ENCODE assay signal across 26 cellular contexts in the genomic region with DNA sequence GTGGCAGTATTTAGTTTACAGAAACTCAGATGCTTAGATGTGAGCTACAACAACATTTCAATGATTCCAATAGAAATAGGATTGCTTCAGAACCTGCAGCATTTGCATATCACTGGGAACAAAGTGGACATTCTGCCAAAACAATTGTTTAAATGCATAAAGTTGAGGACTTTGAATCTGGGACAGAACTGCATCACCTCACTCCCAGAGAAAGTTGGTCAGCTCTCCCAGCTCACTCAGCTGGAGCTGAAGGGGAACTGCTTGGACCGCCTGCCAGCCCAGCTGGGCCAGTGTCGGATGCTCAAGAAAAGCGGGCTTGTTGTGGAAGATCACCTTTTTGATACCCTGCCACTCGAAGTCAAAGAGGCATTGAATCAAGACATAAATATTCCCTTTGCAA. TPM values are rescaled to one million over a fixed set of nuclear protein-coding genes. Genes with fewer than 3 reads are reported as not detected.
DNase-seq lines count a peak whose midpoint lies in the region; ATAC-seq and TF ChIP-seq lines count a peak whose summit lies in the region.
"Had no signal": no experiment of that assay in that cellular context is flagged by ENCODE, and none has a peak within 500 bp of the region (broad histone marks: within the 10 kb centered on the region; RNA-seq: fewer than 3 reads in every experiment).

No MANE protein-coding gene starts in this region.

- no peak for DNase-seq in WTC11 (ENCODE audit: low spot score)
- DNase-seq in endothelial cell (ENCODE audit: low spot score), result no peak
- DNase-seq in right lobe of liver, result no peak
- DNase-seq in neuronal stem cell (ENCODE audit: low spot score), result no peak
- DNase-seq in NK-92 (lab: John Stamatoyannopoulos, UW; ENCODE audit: unreplicated experiment), result no peak
- DNase-seq in stimulated activated effector memory CD8-positive, alpha-beta T cell treated with anti-CD3 and anti-CD28 coated beads, Interleukin-12 subunit alpha, Interleukin-12 subunit beta, amount 100 ng/mL, for 72 hours (ENCODE audit: low spot score in 2 of 2), result no peak
- DNase-seq: activated CD8-positive, alpha-beta memory T cell treated with anti-CD3 and anti-CD28 coated beads, Interleukin-2, amount 50 U/mL, for 48 hours; activated CD8-positive, alpha-beta T cell treated with anti-CD3 and anti-CD28 coated beads for 36 hours; activated naive CD4-positive, alpha-beta T cell treated with anti-CD3 and anti-CD28 coated beads for 36 hours; effector CD8-positive, alpha-beta T cell; islet precursor cell; left ventricle myocardium superior; MG63; NCI-H1930; NCI-H2171 treated with DMSO at 0.1 percent for 48 hours; NCI-H524 treated with DMSO at 0.1 percent for 48 hours; PC-3; T-helper 17 cell; testis had no signal

- H3K9me3 ChIP-seq in right lobe of liver, result no peaks in the 10 kb centered on the region
- peaks cover 0 to 3% of the 10 kb centered on the region in 2 donors for H3K9me3 ChIP-seq in neuronal stem cell (replicated peaks in 1 of 2; ENCODE audit: control insufficient read depth in 2 of 2, insufficient read depth in 1 of 2, low read depth in 1 of 2, low read length in 2 of 2)
- H3K9me3 ChIP-seq: MG63, testis had no signal

- no peak overlapping the region for H3K4me2 ChIP-seq in neuronal stem cell (ENCODE audit: insufficient read depth, low read length, poor library complexity, severe bottlenecking)
- H3K4me2 ChIP-seq: KMS-11 had no signal

- H3K4me3 Mint-ChIP-seq in WTC11 (no peak overlapping the region), endothelial cell (ENCODE audit: unreplicated experiment) (peak overlapping the region; percentile 29)
- H3K4me3 Mint-ChIP-seq in stimulated activated effector memory CD8-positive, alpha-beta T cell treated with anti-CD3 and anti-CD28 coated beads, Interleukin-12 subunit alpha, Interleukin-12 subunit beta, amount 100 ng/mL, for 72 hours, result no peak overlapping the region
- H3K4me3 Mint-ChIP-seq: activated CD8-positive, alpha-beta T cell treated with anti-CD3 and anti-CD28 coated beads for 36 hours; activated naive CD4-positive, alpha-beta T cell treated with anti-CD3 and anti-CD28 coated beads for 36 hours; B cell; stimulated activated memory B cell treated with anti-CD40 and anti-IgM and Interleukin-4, amounts not matched to agents 10 μg/mL and 1 μg/mL and 100 μg/mL, for 72 hours; T-helper 17 cell had no signal

- H3K27ac ChIP-seq in right lobe of liver (no peak overlapping the region), temporal lobe (ENCODE audit: low read depth, low read length) (peak overlapping the region; percentile 47), neuronal stem cell (replicated peaks; ENCODE audit: low read length) (no peak overlapping the region)
- H3K27ac ChIP-seq: KMS-11, SK-N-MC, testis had no signal

- H3K9me3 Mint-ChIP-seq in WTC11 (peaks cover 11% of the 10 kb centered on the region), endothelial cell (ENCODE audit: unreplicated experiment) (no peaks in the 10 kb centered on the region)
- H3K9me3 Mint-ChIP-seq in stimulated activated effector memory CD8-positive, alpha-beta T cell treated with anti-CD3 and anti-CD28 coated beads, Interleukin-12 subunit alpha, Interleukin-12 subunit beta, amount 100 ng/mL, for 72 hours, result no peaks in the 10 kb centered on the region
- H3K9me3 Mint-ChIP-seq: activated CD8-positive, alpha-beta T cell treated with anti-CD3 and anti-CD28 coated beads for 36 hours; activated naive CD4-positive, alpha-beta T cell treated with anti-CD3 and anti-CD28 coated beads for 36 hours; stimulated activated memory B cell treated with anti-CD40 and anti-IgM and Interleukin-4, amounts not matched to agents 10 μg/mL and 1 μg/mL and 100 μg/mL, for 72 hours had no signal

- H3K4me1 Mint-ChIP-seq in WTC11, result peaks cover 73% of the 10 kb centered on the region
- peaks cover 5% of the 10 kb centered on the region for H3K4me1 Mint-ChIP-seq in endothelial cell (ENCODE audit: unreplicated experiment)
- H3K4me1 Mint-ChIP-seq in stimulated activated effector memory CD8-positive, alpha-beta T cell treated with anti-CD3 and anti-CD28 coated beads, Interleukin-12 subunit alpha, Interleukin-12 subunit beta, amount 100 ng/mL, for 72 hours, result no peaks in the 10 kb centered on the region

- no peak overlapping the region for H3K14ac ChIP-seq in neuronal stem cell (ENCODE audit: low read length)

- no peaks in the 10 kb centered on the region for H3K27me3 Mint-ChIP-seq in WTC11 (ENCODE audit: low read depth)
- H3K27me3 Mint-ChIP-seq in endothelial cell (ENCODE audit: unreplicated experiment), result no peaks in the 10 kb centered on the region
- H3K27me3 Mint-ChIP-seq: activated CD8-positive, alpha-beta T cell treated with anti-CD3 and anti-CD28 coated beads for 36 hours; B cell; stimulated activated memory B cell treated with anti-CD40 and anti-IgM and Interleukin-4, amounts not matched to agents 10 μg/mL and 1 μg/mL and 100 μg/mL, for 72 hours; T-helper 17 cell had no signal

- intact Hi-C loops in right lobe of liver (cut with DNase I), result no loop called here

- no peak overlapping the region for H2AFZ ChIP-seq in neuronal stem cell (ENCODE audit: low read length)

- H3K36me3 Mint-ChIP-seq in WTC11 (peaks cover 39% of the 10 kb centered on the region), endothelial cell (ENCODE audit: low read depth, unreplicated experiment) (peaks cover 20% of the 10 kb centered on the region)
- H3K36me3 Mint-ChIP-seq in stimulated activated effector memory CD8-positive, alpha-beta T cell treated with anti-CD3 and anti-CD28 coated beads, Interleukin-12 subunit alpha, Interleukin-12 subunit beta, amount 100 ng/mL, for 72 hours, result peaks cover 22% of the 10 kb centered on the region

- POLR2A ChIA-PET in WTC11 (lab: Charles Lee), result no interaction called here

- H4K8ac ChIP-seq in neuronal stem cell (ENCODE audit: low read depth, low read length), result no peak overlapping the region

- H3K4me1 ChIP-seq in right lobe of liver (peaks cover 0 to 22% (median 0%) of the 10 kb centered on the region in 4 donors), neuronal stem cell (ENCODE audit: control insufficient read depth in 2 of 2, insufficient read depth in 1 of 2, low read depth in 1 of 2, low read length in 2 of 2) (peaks cover 10 to 26% of the 10 kb centered on the region in 2 donors)

- H3K18ac ChIP-seq in neuronal stem cell (ENCODE audit: low read length), result no peak overlapping the region

- H3K4me3 ChIP-seq in right lobe of liver, result no peak overlapping the region
- H3K4me3 ChIP-seq in neuronal stem cell (ENCODE audit: low read length in 2 of 2), result no peak overlapping the region
- H3K4me3 ChIP-seq: GM12878, MG63, SK-N-MC, testis had no signal

- H3K4ac ChIP-seq in neuronal stem cell (ENCODE audit: low read length), result no peak overlapping the region

- no peak overlapping the region for H3K9ac ChIP-seq in neuronal stem cell (ENCODE audit: low read depth, low read length, poor library complexity)
- H3K9ac ChIP-seq: KMS-11 had no signal

- H2BK120ac ChIP-seq in neuronal stem cell (ENCODE audit: low read depth, low read length), result no peak overlapping the region

- H3K27me3 ChIP-seq in right lobe of liver (no peaks in the 10 kb centered on the region), neuronal stem cell (ENCODE audit: control insufficient read depth in 3 of 3, insufficient read depth in 3 of 3, low read depth in 1 of 3, low read length in 3 of 3) (no peaks in the 10 kb centered on the region)
- H3K27me3 ChIP-seq: MG63, testis had no signal

- H3K23ac ChIP-seq in neuronal stem cell (ENCODE audit: low read depth, low read length, poor library complexity), result no peak overlapping the region

- H3K27ac Mint-ChIP-seq in WTC11 (peak overlapping the region; percentile 38), endothelial cell (ENCODE audit: unreplicated experiment) (no peak overlapping the region)
- H3K27ac Mint-ChIP-seq in stimulated activated effector memory CD8-positive, alpha-beta T cell treated with anti-CD3 and anti-CD28 coated beads, Interleukin-12 subunit alpha, Interleukin-12 subunit beta, amount 100 ng/mL, for 72 hours, result no peak overlapping the region
- H3K27ac Mint-ChIP-seq: activated CD8-positive, alpha-beta T cell treated with anti-CD3 and anti-CD28 coated beads for 36 hours; activated naive CD4-positive, alpha-beta T cell treated with anti-CD3 and anti-CD28 coated beads for 36 hours; B cell; stimulated activated memory B cell treated with anti-CD40 and anti-IgM and Interleukin-4, amounts not matched to agents 10 μg/mL and 1 μg/mL and 100 μg/mL, for 72 hours; T-helper 17 cell had no signal

- no peak overlapping the region for H2BK5ac ChIP-seq in neuronal stem cell (ENCODE audit: low read length)

- no peak for TF ChIP-seq POLR2A in right lobe of liver (IDR thresholded peaks at IDR 0.05)

- no peak overlapping the region for H2AK5ac ChIP-seq in neuronal stem cell (ENCODE audit: low read depth, low read length)

- TF ChIP-seq CTCF in WTC11 (IDR thresholded peaks at IDR 0.05) (no peak), endothelial cell (IDR thresholded peaks at IDR 0.05; ENCODE audit: unreplicated experiment) (no peak), right lobe of liver (IDR thresholded peaks at IDR 0.05) (no peak)

- WGBS in right lobe of liver (ENCODE audit: insufficient coverage, low coverage, low lambda C conversion rate, missing lambda C conversion rate), result 94% methylated on average over 4 of the region's 4 CpGs
- WGBS in neuronal stem cell (ENCODE audit: extremely low coverage in 2 of 2, insufficient read length in 2 of 2, insufficient replicate concordance in 1 of 2), 2 donors, result no CpG with 5 or more reads among the region's 4 CpGs

- H3K36me3 ChIP-seq in right lobe of liver (peaks cover 0 to 12% (median 0%) of the 10 kb centered on the region in 4 donors), neuronal stem cell (replicated peaks in 1 of 2; ENCODE audit: control insufficient read depth in 2 of 2, insufficient read depth in 2 of 2, low read length in 2 of 2) (peaks cover 14 to 73% of the 10 kb centered on the region in 2 donors)

- CTCF ChIA-PET in WTC11 (lab: Charles Lee), result interaction anchor here (0.6 to 0.9 kb wide), 2 partner anchors 92 to 914 kb away, joined by 3 read pairs; no protein-coding TSS in a partner anchor

- no peak overlapping the region for H2BK12ac ChIP-seq in neuronal stem cell (ENCODE audit: low read length)

- no peak overlapping the region for H4K91ac ChIP-seq in neuronal stem cell (ENCODE audit: low read depth, low read length, poor library complexity)

- H2BK15ac ChIP-seq in neuronal stem cell (ENCODE audit: low read length), result no peak overlapping the region

- H3K79me1 ChIP-seq in neuronal stem cell (ENCODE audit: low read depth, low read length), result no peaks in the 10 kb centered on the region

- ATAC-seq in WTC11 (0 out of 2 replicates have a peak, but pooled peaks have one; percentile 12), right lobe of liver (peak; percentile 45 to 80 (median 64))
- no peak for ATAC-seq in stimulated activated effector memory CD8-positive, alpha-beta T cell treated with anti-CD3 and anti-CD28 coated beads, Interleukin-12 subunit alpha, Interleukin-12 subunit beta, amount 100 ng/mL, for 72 hours
- ATAC-seq: activated CD4-positive, CD25-positive, alpha-beta regulatory T cell treated with anti-CD3 and anti-CD28 coated beads, Interleukin-2, amount 50 U/mL, for 24 hours; activated CD8-positive, alpha-beta T cell treated with anti-CD3 and anti-CD28 coated beads for 36 hours; GM12878; left ventricle myocardium superior; PC-3; stimulated activated memory B cell treated with anti-CD40 and anti-IgM and Interleukin-4, amounts not matched to agents 10 μg/mL and 1 μg/mL and 100 μg/mL, for 72 hours; T-helper 17 cell had no signal

RNA-seq across cellular contexts. Expression of a gene that starts 59.7 kb away (rescaled TPM):
- total RNA-seq in WTC11 (2021) (27.8 to 32.7 TPM (median 28.5 TPM) in 3 replicates), endothelial cell (ENCODE audit: unreplicated experiment) (36.5 TPM), right lobe of liver (10 to 100 TPM in 5 of 6 experiments, 1 to 10 TPM in 1; 9.5 to 13.8 (median 10.5) TPM), temporal lobe (25.3 TPM)
- 18.0 TPM for polyA plus RNA-seq in neuronal stem cell (2013, experiment 1 of 2)
- polyA plus RNA-seq in neuronal stem cell (2013, experiment 2 of 2), result 18.2 TPM
